Comparison of ENCODE assay signal across 9 cellular contexts in the genomic region with DNA sequence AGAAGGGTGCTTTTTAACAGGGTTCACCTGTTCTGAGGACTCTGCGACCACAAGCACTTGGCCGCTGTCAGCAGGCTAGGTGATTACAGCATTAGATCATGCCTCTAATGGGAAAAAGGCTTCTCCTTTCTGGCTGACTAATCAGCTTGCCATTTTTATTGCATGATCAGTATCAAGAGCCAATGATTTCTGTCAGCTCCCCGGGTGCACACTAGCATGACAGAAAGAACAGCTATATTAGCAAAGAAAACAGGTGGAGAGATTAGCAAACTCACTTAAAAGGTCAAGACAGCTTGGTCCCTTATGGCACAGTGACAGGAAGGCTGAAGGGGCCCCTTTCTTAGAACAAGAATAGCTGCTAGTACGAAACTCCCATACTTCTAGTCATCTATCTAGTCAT.
DNase-seq lines count a peak whose midpoint lies in the region; ATAC-seq and TF ChIP-seq lines count a peak whose summit lies in the region.
"Had no signal": no experiment of that assay in that cellular context is flagged by ENCODE, and none has a peak within 500 bp of the region (broad histone marks: within the 10 kb centered on the region; RNA-seq: fewer than 3 reads in every experiment).

No MANE protein-coding gene starts in this region.

- peaks cover 75% of the 10 kb centered on the region for H3K4me1 Mint-ChIP-seq in T-helper 2 cell treated with Interferon-gamma antibody and Interleukin-4, amounts not matched to agents 5 μg/mL and 100 μg/mL, for 36 hours (ENCODE audit: low read depth)
- H3K4me1 Mint-ChIP-seq in CD4-positive, alpha-beta T cell (ENCODE audit: low read depth) = peaks cover 27% of the 10 kb centered on the region

- H3K9me3 ChIP-seq in CD4-positive, alpha-beta T cell (ENCODE audit: control insufficient read depth, low read length) = no peaks in the 10 kb centered on the region
- H3K9me3 ChIP-seq in tibial artery = no peaks in the 10 kb centered on the region
- H3K9me3 ChIP-seq: BLaER1 treated with 17β-estradiol and CSF1 and Interleukin-3, amounts not matched to agents 10 nM and 100 nM had no signal

- H3K27me3 Mint-ChIP-seq in T-helper 2 cell treated with Interferon-gamma antibody and Interleukin-4, amounts not matched to agents 5 μg/mL and 100 μg/mL, for 36 hours (ENCODE audit: low read depth) = no peaks in the 10 kb centered on the region
- peaks cover 11% of the 10 kb centered on the region for H3K27me3 Mint-ChIP-seq in CD4-positive, alpha-beta T cell

- H3K27ac ChIP-seq in foreskin keratinocyte (no peak overlapping the region), tibial artery (no peak overlapping the region)
- H3K27ac ChIP-seq in CD4-positive, alpha-beta T cell (ENCODE audit: low read depth, low read length) = no peak overlapping the region

- intact Hi-C loops in CD4-positive, alpha-beta T cell (cut with DNase I, micrococcal nuclease) = loop anchor here (2.0 to 10.0 kb wide), 4 partner anchors 239 to 327 kb away; a partner anchor contains a TSS
- intact Hi-C loops in tibial artery (cut with DNase I; ENCODE audit: low total_unique reads) = no loop called here

- peak overlapping the region; percentile 33 for H3K4me3 Mint-ChIP-seq in T-helper 2 cell treated with Interferon-gamma antibody and Interleukin-4, amounts not matched to agents 5 μg/mL and 100 μg/mL, for 36 hours
- H3K4me3 Mint-ChIP-seq in CD4-positive, alpha-beta T cell = no peak overlapping the region

- H3K9me3 Mint-ChIP-seq in T-helper 2 cell treated with Interferon-gamma antibody and Interleukin-4, amounts not matched to agents 5 μg/mL and 100 μg/mL, for 36 hours = no peaks in the 10 kb centered on the region
- no peaks in the 10 kb centered on the region for H3K9me3 Mint-ChIP-seq in CD4-positive, alpha-beta T cell

- CTCF ChIA-PET in HEK293T (lab: Yijun Ruan, JAX) = interaction anchor here (0.5 to 2.7 kb wide), 7 partner anchors 9 to 147 kb away, joined by 3 to 14 read pairs (median 4); no protein-coding TSS in a partner anchor
- CTCF ChIA-PET in CD4-positive, alpha-beta T cell (lab: Charles Lee) = no interaction called here

- H3K4me1 ChIP-seq in foreskin keratinocyte (peaks cover 15% of the 10 kb centered on the region), tibial artery (peaks cover 0 to 21% (median 5%) of the 10 kb centered on the region in 4 donors)

- H3K36me3 Mint-ChIP-seq in T-helper 2 cell treated with Interferon-gamma antibody and Interleukin-4, amounts not matched to agents 5 μg/mL and 100 μg/mL, for 36 hours (ENCODE audit: low read depth) = no peaks in the 10 kb centered on the region
- no peaks in the 10 kb centered on the region for H3K36me3 Mint-ChIP-seq in CD4-positive, alpha-beta T cell (ENCODE audit: low read depth)

- H3K4me3 ChIP-seq in tibial artery = no peak overlapping the region
- H3K4me3 ChIP-seq: BLaER1 treated with 17β-estradiol and CSF1 and Interleukin-3, amounts not matched to agents 10 nM and 100 nM had no signal

- TF ChIP-seq CTCF in foreskin keratinocyte (conservative IDR thresholded peaks at IDR 0.05) = no peak
- TF ChIP-seq CTCF in CD4-positive, alpha-beta T cell (IDR thresholded peaks at IDR 0.05) = no peak
- no peak for TF ChIP-seq CTCF in tibial artery (IDR thresholded peaks at IDR 0.05)

- POLR2A ChIA-PET in HEK293T (lab: Yijun Ruan, JAX) = interaction anchor here (0.8 to 1.6 kb wide), 3 partner anchors 57 to 235 kb away, joined by 3 to 5 read pairs (median 4); no protein-coding TSS in a partner anchor
- POLR2A ChIA-PET in CD4-positive, alpha-beta T cell (lab: Charles Lee) = no interaction called here

- ATAC-seq in foreskin keratinocyte = peak; percentile 81
- ATAC-seq in CD4-positive, alpha-beta T cell (ENCODE audit: poor library complexity) = no peak

- H3K36me3 ChIP-seq in tibial artery = no peaks in the 10 kb centered on the region
- H3K36me3 ChIP-seq: BLaER1 treated with 17β-estradiol and CSF1 and Interleukin-3, amounts not matched to agents 10 nM and 100 nM had no signal

- H3K27me3 ChIP-seq in foreskin keratinocyte (peaks cover 33% of the 10 kb centered on the region), tibial artery (peaks cover 0 to 25% of the 10 kb centered on the region in 2 donors)
- no peaks in the 10 kb centered on the region for H3K27me3 ChIP-seq in CD4-positive, alpha-beta T cell (ENCODE audit: control insufficient read depth, insufficient read depth, low read length)
- H3K27me3 ChIP-seq: BLaER1 treated with 17β-estradiol and CSF1 and Interleukin-3, amounts not matched to agents 10 nM and 100 nM had no signal

- peak overlapping the region; percentile 68 for H3K27ac Mint-ChIP-seq in T-helper 2 cell treated with Interferon-gamma antibody and Interleukin-4, amounts not matched to agents 5 μg/mL and 100 μg/mL, for 36 hours
- H3K27ac Mint-ChIP-seq in CD4-positive, alpha-beta T cell = no peak overlapping the region

- peak; percentile 63 for DNase-seq in T-helper 2 cell treated with Interferon-gamma antibody and Interleukin-4, amounts not matched to agents 5 μg/mL and 100 μg/mL, for 36 hours (ENCODE audit: low spot score)
- DNase-seq in T-helper 2 cell (no peak), HEK293T (ENCODE audit: extremely low spot score) (peak; percentile 12), NCI-H524 treated with DMSO at 0.1 percent for 48 hours (lab: John Stamatoyannopoulos, UW) (peak; percentile 82), foreskin keratinocyte (peak; percentile 75 to 91), anterior cingulate cortex (lab: John Stamatoyannopoulos, UW) (no peak), tibial artery (no peak)
- DNase-seq in CD4-positive, alpha-beta T cell = no peak

TF ChIP-seq in HEK293T, 16 proteins besides CTCF, POLR2A, EP300 and RAD21:
- TF ChIP-seq BHLHE40 (IDR thresholded peaks at IDR 0.05; ENCODE audit: borderline replicate concordance) (no peak), L3MBTL2 (conservative IDR thresholded peaks at IDR 0.05) (no peak), NFRKB (IDR thresholded peaks at IDR 0.05) (no peak), CTBP1 (IDR thresholded peaks at IDR 0.05; ENCODE audit: borderline replicate concordance) (peak; percentile 6; the same call in 1 of the 2 replicates), FOXM1 (IDR thresholded peaks at IDR 0.05; ENCODE audit: borderline replicate concordance) (no peak)
- TF ChIP-seq, protein P1, sequence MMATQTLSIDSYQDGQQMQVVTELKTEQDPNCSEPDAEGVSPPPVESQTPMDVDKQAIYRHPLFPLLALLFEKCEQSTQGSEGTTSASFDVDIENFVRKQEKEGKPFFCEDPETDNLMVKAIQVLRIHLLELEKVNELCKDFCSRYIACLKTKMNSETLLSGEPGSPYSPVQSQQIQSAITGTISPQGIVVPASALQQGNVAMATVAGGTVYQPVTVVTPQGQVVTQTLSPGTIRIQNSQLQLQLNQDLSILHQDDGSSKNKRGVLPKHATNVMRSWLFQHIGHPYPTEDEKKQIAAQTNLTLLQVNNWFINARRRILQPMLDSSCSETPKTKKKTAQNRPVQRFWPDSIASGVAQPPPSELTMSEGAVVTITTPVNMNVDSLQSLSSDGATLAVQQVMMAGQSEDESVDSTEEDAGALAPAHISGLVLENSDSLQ (IDR thresholded peaks at IDR 0.05) = peak; percentile 86
TF ChIP-seq in HEK293T: peak in this region for 2.

Comparison
In these comparisons a context has a peak if more than half of its experiments do, and no peak if none do; other contexts are left out.
1. DNase-seq: peak in T-helper 2 cell treated with Interferon-gamma antibody and Interleukin-4, amounts not matched to agents 5 μg/mL and 100 μg/mL, for 36 hours (single experiment), HEK293T (single experiment), NCI-H524 treated with DMSO at 0.1 percent for 48 hours (single experiment) and foreskin keratinocyte (2 of 2); none in T-helper 2 cell (0 of 5), CD4-positive, alpha-beta T cell (0 of 10), anterior cingulate cortex (0 of 58) and tibial artery (0 of 2).